In genomic region chr9:37430841-37431597, GRCh38 we compare ENCODE assay signal across 1 cellular context.
TF ChIP-seq lines count a peak whose summit lies in the region.

No MANE protein-coding gene starts in this region.

TF ChIP-seq in H1, 55 proteins besides CTCF, POLR2A, EP300 and RAD21:
- no peak for TF ChIP-seq SP2 (IDR thresholded peaks at IDR 0.05; ENCODE audit: low read length)
- TF ChIP-seq BACH1 (IDR thresholded peaks at IDR 0.05; ENCODE audit: low read length), result no peak
- TF ChIP-seq CHD7 (IDR thresholded peaks at IDR 0.05; ENCODE audit: insufficient replicate concordance, low read length), result no peak
- TF ChIP-seq CTBP2 (IDR thresholded peaks at IDR 0.05; ENCODE audit: borderline replicate concordance, insufficient read depth, insufficient read length, low read length), result no peak
- TF ChIP-seq SIN3A (conservative IDR thresholded peaks at IDR 0.05 in 1 of 2, IDR thresholded peaks at IDR 0.05 in 1 of 2; ENCODE audit: low read depth in 1 of 2, low read length in 2 of 2), result no peak
- TF ChIP-seq SUZ12 (IDR thresholded peaks at IDR 0.05; ENCODE audit: low read length), result no peak
- no peak for TF ChIP-seq HDAC2 (IDR thresholded peaks at IDR 0.05; ENCODE audit: borderline replicate concordance in 1 of 2, low read depth in 2 of 2, low read length in 2 of 2)
- TF ChIP-seq EZH2 (IDR thresholded peaks at IDR 0.05; ENCODE audit: low read depth, low read length, severe bottlenecking), result no peak
- no peak for TF ChIP-seq KDM4A (IDR thresholded peaks at IDR 0.05; ENCODE audit: low read depth, low read length, severe bottlenecking)
- TF ChIP-seq KDM1A (IDR thresholded peaks at IDR 0.05; ENCODE audit: borderline replicate concordance, low read length), result no peak
- no peak for TF ChIP-seq MAX (IDR thresholded peaks at IDR 0.05)
- no peak for TF ChIP-seq CREB1 (IDR thresholded peaks at IDR 0.05)
- no peak for TF ChIP-seq SP1 (IDR thresholded peaks at IDR 0.05; ENCODE audit: low read depth, low read length)
- no peak for TF ChIP-seq USF2 (IDR thresholded peaks at IDR 0.05; ENCODE audit: low read length)
- TF ChIP-seq ATF2 (IDR thresholded peaks at IDR 0.05; ENCODE audit: low read length), result no peak
